ENCODE assay signal across 21 cellular contexts in the genomic region with DNA sequence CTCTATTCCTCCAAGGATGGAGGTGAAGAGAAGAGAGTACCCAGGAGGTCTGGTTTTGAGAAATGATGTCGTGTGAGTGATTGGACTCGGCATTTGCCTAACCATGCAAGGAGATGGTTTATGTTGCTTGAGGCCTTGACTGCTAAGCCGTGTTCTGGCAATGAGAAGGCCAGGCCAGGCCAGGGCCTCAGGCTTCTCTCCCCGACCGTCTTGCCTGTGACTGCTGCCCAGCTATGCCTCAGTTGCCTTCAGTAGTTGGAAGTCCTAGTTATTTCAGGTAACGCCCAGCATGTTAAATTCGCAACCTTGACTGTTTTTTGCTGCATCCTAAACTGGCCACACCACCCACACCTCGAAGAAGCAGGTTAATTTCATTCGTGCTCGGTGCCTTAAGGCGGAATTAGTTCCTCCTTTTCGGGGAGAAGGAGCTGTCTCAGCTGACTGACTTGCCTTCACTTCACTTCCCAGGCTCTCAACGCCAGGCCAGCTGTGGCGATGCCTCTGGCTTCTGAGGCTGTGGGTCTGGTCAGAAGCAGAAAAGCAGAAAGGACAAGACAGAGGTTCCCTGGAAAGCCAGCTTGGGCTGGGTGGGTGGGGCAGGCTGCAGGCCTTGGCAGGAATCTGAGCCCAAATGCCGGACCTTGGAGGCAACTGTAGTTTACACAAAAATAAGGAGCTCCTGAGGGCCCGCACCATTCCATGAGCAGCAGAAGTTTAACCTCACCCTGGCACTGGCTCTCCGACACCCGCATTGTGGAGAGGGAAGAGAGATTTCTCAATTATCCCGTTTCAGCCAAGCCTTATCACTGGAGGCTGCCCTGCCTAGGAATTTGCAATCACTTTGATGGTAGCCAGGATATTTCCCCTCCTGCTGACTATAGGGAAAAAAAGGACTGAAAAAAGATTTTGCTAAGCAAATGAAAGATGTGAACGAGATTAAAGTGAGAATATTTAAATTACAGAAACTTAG.
DNase-seq lines count a peak whose midpoint lies in the region; ATAC-seq, FAIRE-seq and TF ChIP-seq lines count a peak whose summit lies in the region.
"Had no signal": no experiment of that assay in that cellular context is flagged by ENCODE, and none has a peak within 500 bp of the region (broad histone marks: within the 10 kb centered on the region; RNA-seq: fewer than 3 reads in every experiment).

No MANE protein-coding gene starts in this region.

- H3K79me2 ChIP-seq in H1 (ENCODE audit: control insufficient read depth in 1 of 2, insufficient read depth in 2 of 2, low read length in 2 of 2), result no peaks in the 10 kb centered on the region

- H3K9me3 Mint-ChIP-seq in activated naive CD4-positive, alpha-beta T cell treated with anti-CD3 and anti-CD28 coated beads for 36 hours, result no peaks in the 10 kb centered on the region
- no peaks in the 10 kb centered on the region for H3K9me3 Mint-ChIP-seq in activated naive CD4-positive, alpha-beta T cell treated with anti-CD3 and anti-CD28 coated beads, Interleukin-2, amount 10 ng/mL, durations not matched to agents 7 days and 5 days
- H3K9me3 Mint-ChIP-seq: CD8-positive, alpha-beta T cell; naive thymus-derived CD8-positive, alpha-beta T cell; type B pancreatic cell had no signal

- no peak overlapping the region; the same call in 1 of the 2 replicates for H2BK5ac ChIP-seq in H1 (ENCODE audit: low read depth, low read length)

- TF ChIP-seq POLR2A in H1 (IDR thresholded peaks at IDR 0.05; ENCODE audit: control extremely low read depth in 1 of 2, low read depth in 2 of 2, low read length in 2 of 2), result no peak
- TF ChIP-seq POLR2A in transverse colon (IDR thresholded peaks at IDR 0.05), result no peak

- 88% methylated on average over 20 of the region's 20 CpGs; no CpG with 5 or more reads in 1 of the 2 experiments for WGBS in H1 (ENCODE audit: extremely low coverage in 1 of 2, insufficient coverage in 1 of 2, insufficient read length in 1 of 2, insufficient replicate concordance in 2 of 2, low coverage in 1 of 2, low lambda C conversion rate in 2 of 2, missing lambda C conversion rate in 1 of 2), 2 experiments
- WGBS in transverse colon (ENCODE audit: low coverage in 1 of 2), 2 donors, result 89 to 95% methylated on average over 3 to 20 of the region's 20 CpGs

- TF ChIP-seq EP300 in H1 (IDR thresholded peaks at IDR 0.05; ENCODE audit: borderline replicate concordance in 1 of 2, low read depth in 2 of 2, low read length in 2 of 2), result no peak
- TF ChIP-seq EP300 in transverse colon (IDR thresholded peaks at IDR 0.05; ENCODE audit: low read depth), result no peak

- CTCF ChIA-PET in activated naive CD4-positive, alpha-beta T cell treated with anti-CD3 and anti-CD28 coated beads for 36 hours (lab: Charles Lee), result interaction anchor here (0.6 kb wide), 1 partner anchor 154 kb away, joined by 3 read pairs; no protein-coding TSS in a partner anchor
- CTCF ChIA-PET in activated naive CD4-positive, alpha-beta T cell treated with anti-CD3 and anti-CD28 coated beads, Interleukin-2, amount 10 ng/mL, durations not matched to agents 7 days and 5 days (lab: Charles Lee), result no interaction called here
- CTCF ChIA-PET in H1 (lab: Charles Lee; ENCODE audit: partially characterized antibody), result interaction anchor here (0.6 to 0.8 kb wide), 2 partner anchors 18 to 19 kb away, joined by 3 read pairs; no protein-coding TSS in a partner anchor

- in situ Hi-C loops in transverse colon (cut with MboI; ENCODE audit: low pct_ligation_motif_present in 1 of 4, low pct_unique_long_range_greater_than_20kb in 1 of 4, low sequenced_read_pairs in 3 of 4), result no loop called here

- H3K14ac ChIP-seq in H1 (ENCODE audit: insufficient read length), result no peak overlapping the region

- no peak overlapping the region for H3K4me3 Mint-ChIP-seq in activated naive CD4-positive, alpha-beta T cell treated with anti-CD3 and anti-CD28 coated beads for 36 hours
- no peak overlapping the region for H3K4me3 Mint-ChIP-seq in activated naive CD4-positive, alpha-beta T cell treated with anti-CD3 and anti-CD28 coated beads, Interleukin-2, amount 10 ng/mL, durations not matched to agents 7 days and 5 days
- H3K4me3 Mint-ChIP-seq: CD8-positive, alpha-beta T cell; naive thymus-derived CD8-positive, alpha-beta T cell; type B pancreatic cell had no signal

- POLR2A ChIA-PET in H1 (lab: Charles Lee; ENCODE audit: partially characterized antibody), result no interaction called here

- no peak overlapping the region for H2BK15ac ChIP-seq in H1 (ENCODE audit: low read length)

- no peaks in the 10 kb centered on the region for H3K36me3 Mint-ChIP-seq in activated naive CD4-positive, alpha-beta T cell treated with anti-CD3 and anti-CD28 coated beads for 36 hours (ENCODE audit: low read depth)
- H3K36me3 Mint-ChIP-seq in activated naive CD4-positive, alpha-beta T cell treated with anti-CD3 and anti-CD28 coated beads, Interleukin-2, amount 10 ng/mL, durations not matched to agents 7 days and 5 days, result no peaks in the 10 kb centered on the region
- H3K36me3 Mint-ChIP-seq: CD8-positive, alpha-beta T cell; naive thymus-derived CD8-positive, alpha-beta T cell; type B pancreatic cell had no signal

- no peak overlapping the region for H3K56ac ChIP-seq in H1 (replicated peaks; ENCODE audit: insufficient read length, low read depth, low read length)

- H4K8ac ChIP-seq in H1 (ENCODE audit: extremely low read depth, insufficient read depth, low read length), result no peak overlapping the region; the same call in 1 of the 2 replicates

- H3K9ac ChIP-seq in H1 (replicated peaks in 1 of 4; ENCODE audit: extremely low read depth in 1 of 4, low read depth in 3 of 4, low read length in 3 of 4), result no peak overlapping the region

- no peak overlapping the region for H3K4ac ChIP-seq in H1 (replicated peaks; ENCODE audit: insufficient read length, low read depth, low read length)

- no peak overlapping the region for H2BK12ac ChIP-seq in H1 (ENCODE audit: low read depth, low read length)

- H3K27me3 Mint-ChIP-seq in activated naive CD4-positive, alpha-beta T cell treated with anti-CD3 and anti-CD28 coated beads for 36 hours (ENCODE audit: low read depth), result peaks cover 3% of the 10 kb centered on the region
- peaks cover under 1% of the 10 kb centered on the region for H3K27me3 Mint-ChIP-seq in activated naive CD4-positive, alpha-beta T cell treated with anti-CD3 and anti-CD28 coated beads, Interleukin-2, amount 10 ng/mL, durations not matched to agents 7 days and 5 days
- H3K27me3 Mint-ChIP-seq: type B pancreatic cell had no signal

- H2AK5ac ChIP-seq in H1 (ENCODE audit: low read depth, low read length), result no peak overlapping the region

- H3K4me2 ChIP-seq in H1 (ENCODE audit: insufficient read depth in 1 of 2, low read depth in 2 of 2, low read length in 2 of 2), result no peak overlapping the region

- H3K27ac ChIP-seq in H1 (ENCODE audit: low read depth, low read length), result no peak overlapping the region
- H3K27ac ChIP-seq in transverse colon, result no peak overlapping the region
- H3K27ac ChIP-seq: colonic mucosa, VCaP had no signal

- no peak overlapping the region for H3K18ac ChIP-seq in H1 (ENCODE audit: extremely low read depth, low read length)

- H3K4me1 ChIP-seq in H1 (replicated peaks in 1 of 4; ENCODE audit: control insufficient read depth in 3 of 4, insufficient read depth in 4 of 4, low read length in 3 of 4) (no peaks in the 10 kb centered on the region; a peak in 2 of 7 replicates), transverse colon (no peaks in the 10 kb centered on the region)
- H3K4me1 ChIP-seq: colonic mucosa had no signal

- intact Hi-C loops in activated naive CD4-positive, alpha-beta T cell treated with anti-CD3 and anti-CD28 coated beads for 36 hours (cut with micrococcal nuclease), result no loop called here
- intact Hi-C loops in transverse colon (cut with DNase I; ENCODE audit: low total_unique reads), result no loop called here

- peak overlapping the region; percentile 64 for H3K27ac Mint-ChIP-seq in activated naive CD4-positive, alpha-beta T cell treated with anti-CD3 and anti-CD28 coated beads for 36 hours
- no peak overlapping the region for H3K27ac Mint-ChIP-seq in activated naive CD4-positive, alpha-beta T cell treated with anti-CD3 and anti-CD28 coated beads, Interleukin-2, amount 10 ng/mL, durations not matched to agents 7 days and 5 days
- H3K27ac Mint-ChIP-seq: CD8-positive, alpha-beta T cell; naive thymus-derived CD8-positive, alpha-beta T cell; type B pancreatic cell had no signal

- no peaks in the 10 kb centered on the region for H4K20me1 ChIP-seq in H1 (replicated peaks in 1 of 2; ENCODE audit: control insufficient read depth in 1 of 2, insufficient read depth in 2 of 2, low read length in 2 of 2)

- no peaks in the 10 kb centered on the region for H3K27me3 ChIP-seq in H1 (replicated peaks in 1 of 4; ENCODE audit: control insufficient read depth in 3 of 4, extremely low read depth in 1 of 4, insufficient read depth in 3 of 4, low read length in 3 of 4)
- H3K27me3 ChIP-seq in transverse colon, result no peaks in the 10 kb centered on the region
- H3K27me3 ChIP-seq: colonic mucosa, gastrocnemius medialis had no signal

- no peak overlapping the region for H4K91ac ChIP-seq in H1 (replicated peaks; ENCODE audit: insufficient read length, low read length)

- no peak overlapping the region for H3K4me3 ChIP-seq in H1 (ENCODE audit: extremely low read depth in 1 of 4, insufficient read depth in 2 of 4, low read depth in 3 of 4, low read length in 4 of 4)
- H3K4me3 ChIP-seq in transverse colon, result no peak overlapping the region
- H3K4me3 ChIP-seq: colonic mucosa, gastrocnemius medialis, lung had no signal

- H2BK20ac ChIP-seq in H1 (ENCODE audit: low read length), result no peak overlapping the region

- no peak for DNase-seq in activated naive CD4-positive, alpha-beta T cell treated with anti-CD3 and anti-CD28 coated beads for 36 hours
- no peak for DNase-seq in activated naive CD4-positive, alpha-beta T cell treated with anti-CD3 and anti-CD28 coated beads, Interleukin-2, amount 10 ng/mL, durations not matched to agents 7 days and 5 days
- DNase-seq in H1 (ENCODE audit: low read depth in 1 of 2, low spot score in 2 of 2) (no peak), mesenteric fat pad (ENCODE audit: low spot score) (peak; percentile 78), globus pallidus (ENCODE audit: low spot score) (no peak), cerebellar cortex (ENCODE audit: low spot score) (no peak), transverse colon (no peak)
- DNase-seq: activated naive CD4-positive, alpha-beta T cell; CD8-positive, alpha-beta T cell; colonic mucosa; naive thymus-derived CD8-positive, alpha-beta T cell; NCI-H1436; SHP77; stimulated activated naive CD4-positive, alpha-beta T cell treated with Interleukin-2 at 50 U/mL for 16 hours had no signal

- H4K5ac ChIP-seq in H1 (ENCODE audit: insufficient read length, low read depth, low read length), result no peak overlapping the region

- H2AFZ ChIP-seq in H1 (ENCODE audit: low read length), result 0 out of 2 replicates have a peak overlapping the region, but pooled peaks have one; percentile 63

- H3K79me1 ChIP-seq in H1 (ENCODE audit: low read depth, low read length), result no peaks in the 10 kb centered on the region

- no peak for FAIRE-seq in H1 (lab: Jason Lieb, UNC)
- FAIRE-seq: astrocyte, endothelial cell of umbilical vein had no signal

- ATAC-seq in GM18517 (IDR thresholded peaks at IDR 0.05; ENCODE audit: unreplicated experiment), result no peak
- ATAC-seq: CD8-positive, alpha-beta T cell; gastrocnemius medialis; naive thymus-derived CD8-positive, alpha-beta T cell had no signal

- H3K9me3 ChIP-seq in H1 (ENCODE audit: insufficient read depth in 2 of 2, low read depth in 1 of 2, low read length in 1 of 2) (no peaks in the 10 kb centered on the region), transverse colon (no peaks in the 10 kb centered on the region)
- H3K9me3 ChIP-seq: colonic mucosa, gastrocnemius medialis had no signal

- TF ChIP-seq CTCF in H1 (IDR thresholded peaks at IDR 0.05; ENCODE audit: control extremely low read depth in 1 of 3, insufficient read depth in 1 of 3, low read depth in 1 of 3, low read length in 3 of 3), result no peak
- TF ChIP-seq CTCF in transverse colon (IDR thresholded peaks at IDR 0.05), result no peak

- H2BK120ac ChIP-seq in H1 (replicated peaks; ENCODE audit: low read depth, low read length), result no peak overlapping the region

- H3K4me1 Mint-ChIP-seq in activated naive CD4-positive, alpha-beta T cell treated with anti-CD3 and anti-CD28 coated beads for 36 hours (ENCODE audit: low read depth), result peaks cover 9% of the 10 kb centered on the region
- H3K4me1 Mint-ChIP-seq in activated naive CD4-positive, alpha-beta T cell treated with anti-CD3 and anti-CD28 coated beads, Interleukin-2, amount 10 ng/mL, durations not matched to agents 7 days and 5 days, result peaks cover 3% of the 10 kb centered on the region

- TF ChIP-seq RAD21 in H1 (IDR thresholded peaks at IDR 0.05 in 1 of 2, conservative IDR thresholded peaks at IDR 0.05 in 1 of 2; ENCODE audit: low read depth in 2 of 2, low read length in 2 of 2), result no peak

- H3K36me3 ChIP-seq in H1 (ENCODE audit: control insufficient read depth in 2 of 4, insufficient read depth in 4 of 4, low read length in 3 of 4) (no peaks in the 10 kb centered on the region), transverse colon (no peaks in the 10 kb centered on the region)
- H3K36me3 ChIP-seq: colonic mucosa, gastrocnemius medialis had no signal

- no peak overlapping the region for H3K23ac ChIP-seq in H1 (ENCODE audit: insufficient read length)

- H3K23me2 ChIP-seq in H1 (ENCODE audit: low read depth, low read length), result no peaks in the 10 kb centered on the region
